Comparison of ENCODE assay signal across 1 cellular context in genomic region chr17:18191967-18192366, GRCh38.
TF ChIP-seq lines count a peak whose summit lies in the region.

No MANE protein-coding gene starts in this region.

TF ChIP-seq in HCT116, 20 proteins besides CTCF, POLR2A, EP300 and RAD21 (continued from another document):
- TF ChIP-seq REST (IDR thresholded peaks at IDR 0.05; ENCODE audit: low read depth) (no peak), MAX (IDR thresholded peaks at IDR 0.05) (no peak), SRF (IDR thresholded peaks at IDR 0.05; ENCODE audit: low read depth) (no peak), FOSL1 (IDR thresholded peaks at IDR 0.05; ENCODE audit: low read depth) (no peak), SP1 (IDR thresholded peaks at IDR 0.05; ENCODE audit: low read depth) (no peak), ZNF274 (IDR thresholded peaks at IDR 0.05; ENCODE audit: low read depth, low read length) (no peak)
- TF ChIP-seq, protein P1, sequence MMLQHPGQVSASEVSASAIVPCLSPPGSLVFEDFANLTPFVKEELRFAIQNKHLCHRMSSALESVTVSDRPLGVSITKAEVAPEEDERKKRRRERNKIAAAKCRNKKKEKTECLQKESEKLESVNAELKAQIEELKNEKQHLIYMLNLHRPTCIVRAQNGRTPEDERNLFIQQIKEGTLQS (IDR thresholded peaks at IDR 0.05) = no peak
